ENCODE assay signal across 18 cellular contexts in genomic region chr1:99122039-99122438, GRCh38.
DNase-seq lines count a peak whose midpoint lies in the region; ATAC-seq, FAIRE-seq and TF ChIP-seq lines count a peak whose summit lies in the region.
"Had no signal": no experiment of that assay in that cellular context is flagged by ENCODE, and none has a peak within 500 bp of the region (broad histone marks: within the 10 kb centered on the region; RNA-seq: fewer than 3 reads in every experiment).

No MANE protein-coding gene starts in this region.

- no peaks in the 10 kb centered on the region for H3K4me1 ChIP-seq in RWPE2 (ENCODE audit: insufficient read depth, poor library complexity, severe bottlenecking)
- no peaks in the 10 kb centered on the region for H3K4me1 ChIP-seq in mesendoderm (ENCODE audit: control insufficient read depth, low read depth, low read length)
- H3K4me1 ChIP-seq: BLaER1 treated with 17β-estradiol and CSF1 and Interleukin-3, amounts not matched to agents 10 nM and 100 nM; HAP-1 had no signal

- H3K27me3 ChIP-seq in RWPE2 (ENCODE audit: insufficient read depth, poor library complexity, severe bottlenecking), result no peaks in the 10 kb centered on the region
- H3K27me3 ChIP-seq in mesendoderm (ENCODE audit: insufficient read depth, low read length, poor library complexity), result no peaks in the 10 kb centered on the region
- H3K27me3 ChIP-seq: BLaER1 treated with 17β-estradiol and CSF1 and Interleukin-3, amounts not matched to agents 10 nM and 100 nM had no signal

- H3K36me3 ChIP-seq in RWPE2 (ENCODE audit: low read depth) (no peaks in the 10 kb centered on the region), mesendoderm (ENCODE audit: control insufficient read depth, insufficient read depth, low read length) (no peaks in the 10 kb centered on the region)
- H3K36me3 ChIP-seq: BLaER1 treated with 17β-estradiol and CSF1 and Interleukin-3, amounts not matched to agents 10 nM and 100 nM; HAP-1 had no signal

- no peak overlapping the region for H3K56ac ChIP-seq in mesendoderm (ENCODE audit: low read length)

- H3K4me3 ChIP-seq in RWPE2 (ENCODE audit: severe bottlenecking) (no peak overlapping the region), epithelial cell of esophagus (ENCODE audit: low read length) (no peak overlapping the region), mesendoderm (ENCODE audit: low read length) (no peak overlapping the region)
- H3K4me3 ChIP-seq: BLaER1 treated with 17β-estradiol and CSF1 and Interleukin-3, amounts not matched to agents 10 nM and 100 nM; HAP-1; K562 had no signal

- no peaks in the 10 kb centered on the region for H3K79me1 ChIP-seq in mesendoderm (ENCODE audit: low read length)

- no peak overlapping the region for H4K8ac ChIP-seq in mesendoderm (ENCODE audit: low read depth, low read length)

- H3K4ac ChIP-seq in mesendoderm (ENCODE audit: low read depth, low read length), result no peak overlapping the region

- H3K18ac ChIP-seq in mesendoderm (ENCODE audit: low read length), result no peak overlapping the region

- H4K5ac ChIP-seq in mesendoderm (ENCODE audit: low read length), result no peak overlapping the region

- H3K27ac ChIP-seq in RWPE2 (ENCODE audit: poor library complexity, severe bottlenecking) (no peak overlapping the region), mesendoderm (ENCODE audit: low read depth, low read length) (no peak overlapping the region)
- H3K27ac ChIP-seq: BLaER1 treated with 17β-estradiol and CSF1 and Interleukin-3, amounts not matched to agents 10 nM and 100 nM; HL-60 had no signal

- H2BK5ac ChIP-seq in mesendoderm (ENCODE audit: low read length), result no peak overlapping the region

- no CpG with 5 or more reads among the region's 4 CpGs for WGBS in mesendoderm (ENCODE audit: extremely low coverage, insufficient coverage, low lambda C conversion rate)

- FAIRE-seq in GM19239 (lab: Jason Lieb, UNC), result peak; percentile 33
- FAIRE-seq: GM12892, GM18507, HTR-8/SVneo, K562 had no signal

- no peaks in the 10 kb centered on the region for H3K9me3 ChIP-seq in RWPE2 (ENCODE audit: severe bottlenecking)
- H3K9me3 ChIP-seq: BLaER1 treated with 17β-estradiol and CSF1 and Interleukin-3, amounts not matched to agents 10 nM and 100 nM; HAP-1 had no signal

- H3K9ac ChIP-seq in mesendoderm (ENCODE audit: low read length), result no peak overlapping the region
- H3K9ac ChIP-seq: BLaER1 treated with 17β-estradiol and CSF1 and Interleukin-3, amounts not matched to agents 10 nM and 100 nM had no signal

- H2BK120ac ChIP-seq in mesendoderm (ENCODE audit: low read depth, low read length), result no peak overlapping the region

- H3K23ac ChIP-seq in mesendoderm (ENCODE audit: low read length), result no peak overlapping the region

- ATAC-seq in RWPE2 (ENCODE audit: low read depth) (peak; percentile 52; the same call in 2 of the 3 replicates), GM19455 (IDR thresholded peaks at IDR 0.05; ENCODE audit: unreplicated experiment) (no peak)
- ATAC-seq: CD8-positive, alpha-beta T cell; K562 had no signal

- H2BK15ac ChIP-seq in mesendoderm (replicated peaks; ENCODE audit: low read depth), result no peak overlapping the region

- H3K79me2 ChIP-seq in mesendoderm (ENCODE audit: control insufficient read depth, insufficient read depth, low read length), result no peaks in the 10 kb centered on the region

- no peak overlapping the region for H2AK5ac ChIP-seq in mesendoderm (ENCODE audit: low read length)

- DNase-seq in GM19239 (ENCODE audit: insufficient read length, low spot score), result no peak
- no peak for DNase-seq in RWPE2 (ENCODE audit: low spot score)
- peak; percentile 71 for DNase-seq in epithelial cell of esophagus (ENCODE audit: low read depth)
- DNase-seq in mesendoderm, result peak; percentile 57
- DNase-seq in NCI-H69 (lab: John Stamatoyannopoulos, UW), result no peak
- no peak for DNase-seq in effector CD8-positive, alpha-beta T cell (lab: John Stamatoyannopoulos, UW)
- DNase-seq: Calu3; CD8-positive, alpha-beta T cell; GDM1; IMR-90 had no signal

- no peak for TF ChIP-seq CTCF in RWPE2 (IDR thresholded peaks at IDR 0.05; ENCODE audit: poor library complexity, severe bottlenecking)
- TF ChIP-seq CTCF in epithelial cell of esophagus (IDR thresholded peaks at IDR 0.05; ENCODE audit: insufficient read depth, low read depth, low read length, missing control alignments), result no peak

- no peak overlapping the region for H3K4me2 ChIP-seq in mesendoderm (ENCODE audit: low read length)
- H3K4me2 ChIP-seq: BLaER1 treated with 17β-estradiol and CSF1 and Interleukin-3, amounts not matched to agents 10 nM and 100 nM had no signal

Comparison
In these comparisons a context has a peak if more than half of its experiments do, and no peak if none do; other contexts are left out.
1. DNase-seq: peak in epithelial cell of esophagus (single experiment) and mesendoderm (single experiment); none in GM19239 (single experiment), RWPE2 (single experiment), NCI-H69 (single experiment) and effector CD8-positive, alpha-beta T cell (single experiment).